In genomic region chr3:134797816-134798451, GRCh38 we compare ENCODE assay signal across 1 cellular context.
TF ChIP-seq lines count a peak whose summit lies in the region.

No MANE protein-coding gene starts in this region.

TF ChIP-seq in GM12878, 131 proteins besides CTCF, POLR2A, EP300 and RAD21 (continued from another document):
- TF ChIP-seq E2F4 (IDR thresholded peaks at IDR 0.05; ENCODE audit: low read depth, low read length) (no peak), MEF2B (IDR thresholded peaks at IDR 0.05; ENCODE audit: partially characterized antibody, poor library complexity, severe bottlenecking) (no peak), TCF12 (IDR thresholded peaks at IDR 0.05; ENCODE audit: low read depth, low read length) (no peak), NR2C1 (IDR thresholded peaks at IDR 0.05) (no peak), DPF2 (IDR thresholded peaks at IDR 0.05) (no peak), SMARCA5 (IDR thresholded peaks at IDR 0.05) (no peak), BHLHE40 (IDR thresholded peaks at IDR 0.05; ENCODE audit: borderline replicate concordance in 1 of 2, low read depth in 2 of 2, low read length in 1 of 2) (no peak), SP1 (IDR thresholded peaks at IDR 0.05; ENCODE audit: low read depth, low read length) (no peak), FOS (IDR thresholded peaks at IDR 0.05; ENCODE audit: borderline replicate concordance, extremely low read depth, insufficient read length) (no peak), PML (IDR thresholded peaks at IDR 0.05; ENCODE audit: low read length) (no peak), TBL1XR1 (IDR thresholded peaks at IDR 0.05; ENCODE audit: low read depth, low read length) (no peak), GATAD2B (conservative IDR thresholded peaks at IDR 0.05; ENCODE audit: low read depth) (no peak), CEBPZ (IDR thresholded peaks at IDR 0.05; ENCODE audit: low read depth, low read length) (no peak)
TF ChIP-seq in GM12878: peak in this region for 0.
